ENCODE assay signal across 20 cellular contexts in the genomic region with DNA sequence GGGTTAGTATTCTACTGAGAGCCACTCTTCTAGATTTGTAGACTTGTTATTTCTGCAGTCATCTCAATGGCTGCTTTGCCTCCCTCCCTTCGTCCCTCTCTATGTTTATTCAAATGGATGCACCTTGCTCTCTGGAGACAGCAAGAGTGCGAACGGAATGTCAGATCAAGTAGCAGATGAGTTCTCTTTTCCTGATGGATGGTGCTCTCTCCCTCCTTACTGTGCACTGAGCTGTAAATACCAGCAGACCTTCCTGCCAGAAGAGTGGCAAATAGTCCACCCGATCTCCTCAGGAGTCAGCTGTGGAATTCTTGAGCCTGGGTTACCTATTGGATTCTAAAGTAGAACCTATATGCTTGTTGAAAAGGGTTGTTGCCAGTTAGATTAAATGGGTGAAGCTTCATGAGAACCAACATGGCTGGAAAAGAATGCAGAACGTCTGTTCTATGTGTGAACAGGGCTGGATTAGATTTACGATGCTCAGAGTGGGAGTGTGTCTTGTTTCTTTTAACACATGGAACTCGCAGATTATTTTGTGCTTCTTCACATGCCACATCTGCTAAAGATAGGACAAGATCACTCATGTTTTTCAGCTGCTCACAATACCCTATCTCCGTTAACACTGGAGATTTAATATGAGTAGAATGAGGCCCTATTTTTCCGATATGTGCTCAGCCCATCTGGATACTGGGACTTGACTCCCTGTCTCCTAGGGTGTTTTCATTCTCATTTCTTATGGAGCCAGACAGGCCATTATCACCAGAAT. TPM values are rescaled to one million over a fixed set of nuclear protein-coding genes. Genes with fewer than 3 reads are reported as not detected.
A peak's percentile ranks its signal among the peaks of the same experiment; 100 is the strongest.
DNase-seq lines count a peak whose midpoint lies in the region; ATAC-seq and FAIRE-seq lines count a peak whose summit lies in the region.
"Had no signal": no experiment of that assay in that cellular context is flagged by ENCODE, and none has a peak within 500 bp of the region (broad histone marks: within the 10 kb centered on the region; RNA-seq: fewer than 3 reads in every experiment).

No MANE protein-coding gene starts in this region.

- peak overlapping the region; percentile 76 to 80 for H3K4me3 Mint-ChIP-seq in activated T-cell treated with anti-CD3 and anti-CD28 coated beads, Interleukin-2, amount 50 U/mL, for 72 hours
- H3K4me3 Mint-ChIP-seq in activated T-cell treated with anti-CD3 and anti-CD28 coated beads, Interleukin-2, amount 50 U/mL, for 4 hours = no peak overlapping the region

- H3K27ac Mint-ChIP-seq in activated T-cell treated with anti-CD3 and anti-CD28 coated beads, Interleukin-2, amount 50 U/mL, for 72 hours = peak overlapping the region; percentile 90
- H3K27ac Mint-ChIP-seq: activated B cell treated with CpG ODN at 0.5 μM for 24 hours had no signal

- no peaks in the 10 kb centered on the region for H3K36me3 Mint-ChIP-seq in activated T-cell treated with anti-CD3 and anti-CD28 coated beads, Interleukin-2, amount 50 U/mL, for 72 hours (ENCODE audit: insufficient read depth in 2 of 2)
- H3K36me3 Mint-ChIP-seq in activated T-cell treated with anti-CD3 and anti-CD28 coated beads, Interleukin-2, amount 50 U/mL, for 4 hours (ENCODE audit: insufficient read depth) = no peaks in the 10 kb centered on the region
- H3K36me3 Mint-ChIP-seq: naive B cell had no signal

- peak; percentile 61 for FAIRE-seq in endometrium (lab: Jason Lieb, UNC)
- FAIRE-seq: colon had no signal

- no peak for ATAC-seq in activated T-cell treated with anti-CD3 and anti-CD28 coated beads, Interleukin-2, amount 50 U/mL, for 72 hours (replicated peaks in 1 of 2)
- ATAC-seq in activated T-cell treated with anti-CD3 and anti-CD28 coated beads, Interleukin-2, amount 50 U/mL, for 4 hours = no peak
- ATAC-seq: left cardiac atrium, Right ventricle myocardium inferior, upper lobe of right lung had no signal

- no peak for DNase-seq in activated T-cell treated with anti-CD3 and anti-CD28 coated beads, Interleukin-2, amount 50 U/mL, for 72 hours
- DNase-seq in activated T-cell treated with anti-CD3 and anti-CD28 coated beads, Interleukin-2, amount 50 U/mL, for 4 hours = no peak
- DNase-seq in NCI-H2171 treated with DMSO at 0.1 percent for 48 hours (lab: John Stamatoyannopoulos, UW) = peak; percentile 83
- peak; percentile 54 for DNase-seq in superior temporal gyrus (ENCODE audit: extremely low spot score)
- DNase-seq in activated gamma-delta T cell (lab: John Stamatoyannopoulos, UW) = no peak
- DNase-seq in SHP77 (lab: John Stamatoyannopoulos, UW) = no peak
- DNase-seq: activated B cell treated with CpG ODN at 0.5 μM for 24 hours; brain microvascular endothelial cell; H7; KG1; left cardiac atrium; naive B cell; NCI-H2227 treated with DMSO at 0.1 percent for 48 hours; NCI-H774; stimulated activated CD4-positive, alpha-beta T cell treated with anti-CD3 and anti-CD28 coated beads, Interleukin-12 subunit alpha, Interleukin-12 subunit beta, amount 100 ng/mL, for 4 hours; T-helper 9 cell; upper lobe of right lung had no signal

- peaks cover 20% of the 10 kb centered on the region for H3K4me1 Mint-ChIP-seq in activated T-cell treated with anti-CD3 and anti-CD28 coated beads, Interleukin-2, amount 50 U/mL, for 72 hours (ENCODE audit: low read depth)
- peaks cover 19% of the 10 kb centered on the region for H3K4me1 Mint-ChIP-seq in activated T-cell treated with anti-CD3 and anti-CD28 coated beads, Interleukin-2, amount 50 U/mL, for 4 hours (ENCODE audit: low read depth)

- no peaks in the 10 kb centered on the region for H3K9me3 Mint-ChIP-seq in activated T-cell treated with anti-CD3 and anti-CD28 coated beads, Interleukin-2, amount 50 U/mL, for 72 hours
- no peaks in the 10 kb centered on the region for H3K9me3 Mint-ChIP-seq in activated T-cell treated with anti-CD3 and anti-CD28 coated beads, Interleukin-2, amount 50 U/mL, for 4 hours
- H3K9me3 Mint-ChIP-seq: activated B cell treated with CpG ODN at 0.5 μM for 24 hours, naive B cell had no signal

- H3K27me3 Mint-ChIP-seq in activated T-cell treated with anti-CD3 and anti-CD28 coated beads, Interleukin-2, amount 50 U/mL, for 72 hours (ENCODE audit: low read depth) = peaks cover 51% of the 10 kb centered on the region
- H3K27me3 Mint-ChIP-seq in activated T-cell treated with anti-CD3 and anti-CD28 coated beads, Interleukin-2, amount 50 U/mL, for 4 hours (ENCODE audit: low read depth) = peaks cover 24% of the 10 kb centered on the region

RNA-seq across cellular contexts. Expression of a gene that starts 6.1 kb away (rescaled TPM):
- total RNA-seq in activated T-cell treated with anti-CD3 and anti-CD28 coated beads, Interleukin-2, amount 50 U/mL, for 72 hours = 10 to 100 TPM; 12.2 to 21.0 TPM
- total RNA-seq in activated T-cell treated with anti-CD3 and anti-CD28 coated beads, Interleukin-2, amount 50 U/mL, for 4 hours = 1 to 10 TPM; 1.3 to 2.5 (median 2.1) TPM

Comparison
In these comparisons a context has a peak if more than half of its experiments do, and no peak if none do; other contexts are left out.
1. DNase-seq: peak in NCI-H2171 treated with DMSO at 0.1 percent for 48 hours (single experiment) and superior temporal gyrus (single experiment); none in activated T-cell treated with anti-CD3 and anti-CD28 coated beads, Interleukin-2, amount 50 U/mL, for 72 hours (0 of 2), activated T-cell treated with anti-CD3 and anti-CD28 coated beads, Interleukin-2, amount 50 U/mL, for 4 hours (single experiment), activated gamma-delta T cell (single experiment) and SHP77 (0 of 2).